In the genomic region with DNA sequence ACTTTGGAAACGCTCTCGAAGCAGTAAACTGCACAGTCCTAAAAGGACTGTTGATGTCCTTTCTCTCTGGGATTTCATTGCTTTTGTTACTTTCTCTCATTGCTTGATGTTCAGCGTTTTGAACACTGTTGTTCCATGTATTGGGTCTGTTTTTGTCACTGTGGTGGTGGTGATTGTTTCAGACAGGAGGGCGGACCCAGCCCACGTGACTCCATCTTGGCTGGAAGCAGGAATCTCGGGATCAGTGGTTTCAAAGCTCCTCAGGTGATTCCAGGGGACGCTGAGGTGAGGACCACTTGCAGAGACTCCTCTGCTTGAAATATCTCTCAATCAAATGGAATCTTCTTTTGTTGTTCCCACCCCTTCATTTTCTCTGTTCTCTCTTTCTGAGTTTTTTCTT, we compare ENCODE assay signal across 1 cellular context.
TF ChIP-seq lines count a peak whose summit lies in the region.

No MANE protein-coding gene starts in this region.

TF ChIP-seq in H1, 55 proteins besides CTCF, POLR2A, EP300 and RAD21:
- TF ChIP-seq CTBP2 (IDR thresholded peaks at IDR 0.05; ENCODE audit: borderline replicate concordance, insufficient read depth, insufficient read length, low read length) (no peak), GABPA (IDR thresholded peaks at IDR 0.05; ENCODE audit: borderline replicate concordance, insufficient read depth, low read length) (no peak), CEBPB (IDR thresholded peaks at IDR 0.05; ENCODE audit: low read depth, low read length) (no peak), BACH1 (IDR thresholded peaks at IDR 0.05; ENCODE audit: low read length) (no peak), MAFK (IDR thresholded peaks at IDR 0.05; ENCODE audit: low read depth, low read length) (no peak), SP1 (IDR thresholded peaks at IDR 0.05; ENCODE audit: low read depth, low read length) (no peak), RFX5 (IDR thresholded peaks at IDR 0.05; ENCODE audit: borderline replicate concordance, low read depth, low read length) (no peak), TCF12 (IDR thresholded peaks at IDR 0.05; ENCODE audit: low read depth, low read length) (no peak), CHD1 (IDR thresholded peaks at IDR 0.05; ENCODE audit: low read depth, low read length) (no peak), YY1 (IDR thresholded peaks at IDR 0.05; ENCODE audit: low read depth, low read length) (no peak)
- TF ChIP-seq, protein P1, sequence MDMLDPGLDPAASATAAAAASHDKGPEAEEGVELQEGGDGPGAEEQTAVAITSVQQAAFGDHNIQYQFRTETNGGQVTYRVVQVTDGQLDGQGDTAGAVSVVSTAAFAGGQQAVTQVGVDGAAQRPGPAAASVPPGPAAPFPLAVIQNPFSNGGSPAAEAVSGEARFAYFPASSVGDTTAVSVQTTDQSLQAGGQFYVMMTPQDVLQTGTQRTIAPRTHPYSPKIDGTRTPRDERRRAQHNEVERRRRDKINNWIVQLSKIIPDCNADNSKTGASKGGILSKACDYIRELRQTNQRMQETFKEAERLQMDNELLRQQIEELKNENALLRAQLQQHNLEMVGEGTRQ (IDR thresholded peaks at IDR 0.05; ENCODE audit: low read length), result no peak
